1 cellular context compared by ENCODE assay signal in the genomic region with DNA sequence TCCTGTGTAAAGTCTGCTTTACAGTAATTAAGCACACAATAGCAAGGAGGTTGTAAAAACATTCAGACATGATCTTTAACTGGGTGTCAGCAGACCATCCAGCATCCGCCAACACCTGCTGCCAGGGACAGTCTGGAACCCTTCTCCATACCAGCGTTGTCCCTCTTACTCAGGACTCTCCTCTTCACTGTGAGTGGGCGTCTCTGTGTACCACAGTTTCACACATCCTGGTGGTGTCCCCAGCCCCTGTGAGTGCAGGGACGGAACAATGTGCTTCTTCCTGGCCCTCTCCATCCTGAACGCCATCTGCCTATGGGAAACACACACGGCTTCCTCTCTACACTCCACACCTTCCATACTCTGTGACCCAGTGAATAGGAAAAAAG.
TF ChIP-seq lines count a peak whose summit lies in the region.

No MANE protein-coding gene starts in this region.

TF ChIP-seq in K562, 482 proteins besides CTCF, POLR2A, EP300 and RAD21 (continued from another document):
- TF ChIP-seq, protein P1, sequence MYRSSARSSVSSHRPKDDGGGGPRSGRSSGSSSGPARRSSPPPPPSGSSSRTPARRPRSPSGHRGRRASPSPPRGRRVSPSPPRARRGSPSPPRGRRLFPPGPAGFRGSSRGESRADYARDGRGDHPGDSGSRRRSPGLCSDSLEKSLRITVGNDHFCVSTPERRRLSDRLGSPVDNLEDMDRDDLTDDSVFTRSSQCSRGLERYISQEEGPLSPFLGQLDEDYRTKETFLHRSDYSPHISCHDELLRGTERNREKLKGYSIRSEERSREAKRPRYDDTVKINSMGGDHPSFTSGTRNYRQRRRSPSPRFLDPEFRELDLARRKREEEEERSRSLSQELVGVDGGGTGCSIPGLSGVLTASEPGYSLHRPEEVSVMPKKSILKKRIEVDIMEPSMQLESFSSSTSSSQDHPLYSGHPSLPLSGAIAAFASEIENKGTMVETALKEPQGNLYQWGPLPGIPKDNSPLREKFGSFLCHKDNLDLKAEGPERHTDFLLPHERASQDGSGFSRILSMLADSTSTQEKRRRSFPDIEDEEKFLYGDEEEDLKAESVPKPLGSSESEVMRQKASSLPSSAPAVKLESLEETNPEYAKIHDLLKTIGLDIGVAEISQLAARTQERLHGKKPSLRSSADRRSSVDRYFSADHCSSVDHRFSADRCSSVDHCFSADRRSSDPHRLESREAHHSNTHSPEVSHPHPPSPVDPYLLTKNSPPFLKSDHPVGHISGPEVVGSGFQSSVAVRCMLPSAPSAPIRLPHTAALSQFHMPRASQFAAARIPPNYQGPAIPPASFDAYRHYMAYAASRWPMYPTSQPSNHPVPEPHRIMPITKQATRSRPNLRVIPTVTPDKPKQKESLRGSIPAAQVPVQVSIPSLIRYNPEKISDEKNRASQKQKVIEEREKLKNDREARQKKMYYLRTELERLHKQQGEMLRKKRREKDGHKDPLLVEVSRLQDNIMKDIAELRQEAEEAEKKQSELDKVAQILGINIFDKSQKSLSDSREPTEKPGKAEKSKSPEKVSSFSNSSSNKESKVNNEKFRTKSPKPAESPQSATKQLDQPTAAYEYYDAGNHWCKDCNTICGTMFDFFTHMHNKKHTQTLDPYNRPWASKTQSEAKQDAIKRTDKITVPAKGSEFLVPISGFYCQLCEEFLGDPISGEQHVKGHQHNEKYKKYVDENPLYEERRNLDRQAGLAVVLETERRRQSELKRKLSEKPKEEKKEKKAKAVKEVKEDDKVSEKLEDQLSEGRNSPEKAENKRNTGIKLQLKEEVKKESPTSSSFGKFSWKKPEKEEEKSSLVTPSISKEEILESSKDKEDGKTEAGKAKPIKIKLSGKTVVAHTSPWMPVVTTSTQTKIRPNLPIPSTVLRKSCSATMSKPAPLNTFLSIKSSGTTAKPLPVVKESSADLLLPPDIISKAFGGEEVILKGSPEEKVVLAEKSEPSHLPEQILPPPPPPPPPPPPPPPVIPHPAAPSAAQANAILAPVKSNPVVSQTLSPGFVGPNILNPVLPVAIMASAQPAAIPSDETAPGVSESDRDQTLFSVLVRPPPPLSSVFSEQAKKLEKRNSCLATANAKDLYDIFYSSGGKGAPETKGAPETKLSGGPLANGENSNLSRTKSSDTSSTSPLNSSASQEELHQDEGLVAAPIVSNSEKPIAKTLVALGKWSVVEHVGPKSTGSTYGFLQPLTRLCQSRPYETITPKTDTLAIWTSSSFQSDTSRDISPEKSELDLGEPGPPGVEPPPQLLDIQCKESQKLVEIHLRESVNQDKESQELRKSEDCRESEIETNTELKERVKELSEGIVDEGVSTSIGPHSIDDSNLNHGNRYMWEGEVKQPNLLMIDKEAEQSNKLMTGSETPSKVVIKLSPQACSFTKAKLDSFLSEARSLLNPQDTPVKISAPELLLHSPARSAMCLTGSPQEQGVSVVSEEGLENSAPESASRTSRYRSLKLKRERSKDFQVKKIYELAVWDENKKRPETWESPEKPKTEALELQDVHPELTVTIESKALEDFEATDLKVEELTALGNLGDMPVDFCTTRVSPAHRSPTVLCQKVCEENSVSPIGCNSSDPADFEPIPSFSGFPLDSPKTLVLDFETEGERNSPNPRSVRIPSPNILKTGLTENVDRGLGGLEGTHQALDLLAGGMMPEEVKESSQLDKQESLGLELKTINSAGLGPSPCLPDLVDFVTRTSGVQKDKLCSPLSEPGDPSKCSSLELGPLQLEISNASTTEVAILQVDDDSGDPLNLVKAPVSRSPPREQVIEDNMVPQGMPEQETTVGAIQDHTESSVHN (IDR thresholded peaks at IDR 0.05; ENCODE audit: borderline replicate concordance in 1 of 2, low read depth in 1 of 2), result no peak
- TF ChIP-seq FOXA3 (CRISPR knock-in tag; conservative IDR thresholded peaks at IDR 0.05 in 1 of 2, IDR thresholded peaks at IDR 0.05 in 1 of 2) (no peak), ZBED1 (IDR thresholded peaks at IDR 0.05) (no peak), DDX20 (tag; IDR thresholded peaks at IDR 0.05; ENCODE audit: low read depth) (no peak), RCOR1 (IDR thresholded peaks at IDR 0.05; ENCODE audit: borderline replicate concordance in 1 of 2, low read depth in 2 of 2, low read length in 2 of 2) (no peak), CXXC5 (CRISPR knock-in tag; IDR thresholded peaks at IDR 0.05) (0 out of 2 replicates have a peak, but pooled peaks have one; percentile 8), ZNF165 (CRISPR knock-in tag; IDR thresholded peaks at IDR 0.05; ENCODE audit: borderline replicate concordance) (no peak), RAD51 (IDR thresholded peaks at IDR 0.05; ENCODE audit: borderline replicate concordance, low read depth) (no peak), ZBTB5 (IDR thresholded peaks at IDR 0.05) (no peak), ZNF12 (CRISPR knock-in tag; IDR thresholded peaks at IDR 0.05) (no peak)
TF ChIP-seq in K562: peak in this region for 6.
